10 cellular contexts compared by ENCODE assay signal in genomic region chr10:70671619-70672164, GRCh38. TPM values are rescaled to one million over a fixed set of nuclear protein-coding genes. Genes with fewer than 3 reads are reported as not detected.
DNase-seq lines count a peak whose midpoint lies in the region; ATAC-seq and TF ChIP-seq lines count a peak whose summit lies in the region.
"Had no signal": no experiment of that assay in that cellular context is flagged by ENCODE, and none has a peak within 500 bp of the region (broad histone marks: within the 10 kb centered on the region; RNA-seq: fewer than 3 reads in every experiment).

No MANE protein-coding gene starts in this region.

- H3K4me3 ChIP-seq in WERI-Rb-1 (ENCODE audit: low read depth, low read length) = peak overlapping the region; percentile 32
- peak overlapping the region; percentile 63 for H3K4me3 ChIP-seq in fibroblast of villous mesenchyme (ENCODE audit: low read depth, low read length)
- peak overlapping the region; percentile 45 for H3K4me3 ChIP-seq in retinal pigment epithelial cell (ENCODE audit: low read length)

- peaks cover 12% of the 10 kb centered on the region for H3K27me3 ChIP-seq in WERI-Rb-1 (ENCODE audit: insufficient read depth, low read depth, severe bottlenecking)

- ATAC-seq in HG03175 (IDR thresholded peaks at IDR 0.05; ENCODE audit: unreplicated experiment) (no peak), HG03565 (IDR thresholded peaks at IDR 0.05; ENCODE audit: unreplicated experiment) (no peak)

- TF ChIP-seq CTCF in GM20000 (IDR thresholded peaks at IDR 0.05; ENCODE audit: extremely low read depth, missing control alignments) (no peak), WERI-Rb-1 (IDR thresholded peaks at IDR 0.05; ENCODE audit: low read depth, low read length) (peak; percentile 31), fibroblast of villous mesenchyme (IDR thresholded peaks at IDR 0.05; ENCODE audit: insufficient read depth, low read depth, low read length) (peak; percentile 28), retinal pigment epithelial cell (conservative IDR thresholded peaks at IDR 0.05; ENCODE audit: low read depth, low read length) (peak; percentile 15)

- H3K36me3 ChIP-seq in WERI-Rb-1 = no peaks in the 10 kb centered on the region

- peaks cover 3% of the 10 kb centered on the region for H3K9me3 ChIP-seq in WERI-Rb-1 (ENCODE audit: severe bottlenecking)

- no peak overlapping the region for H3K27ac ChIP-seq in WERI-Rb-1

- DNase-seq in GM20000 (ENCODE audit: low spot score) (peak; percentile 34), WERI-Rb-1 (no peak), fibroblast of villous mesenchyme (ENCODE audit: low read depth) (no peak), retinal pigment epithelial cell (ENCODE audit: low read depth) (no peak), amygdala (lab: John Stamatoyannopoulos, UW) (no peak)
- DNase-seq in activated naive CD4-positive, alpha-beta T cell treated with Interleukin-2 at 50 U/mL for 16 hours = no peak
- DNase-seq: NCI-H2029 treated with DMSO at 0.1 percent for 48 hours, small intestine had no signal

RNA-seq across cellular contexts. Expression of gene ADAMTS14, which starts 0.6 kb away (rescaled TPM):
- total RNA-seq in fibroblast of villous mesenchyme = 0.86 and 1.6 TPM in 2 replicates
